ENCODE assay signal across 8 cellular contexts in the genomic region with DNA sequence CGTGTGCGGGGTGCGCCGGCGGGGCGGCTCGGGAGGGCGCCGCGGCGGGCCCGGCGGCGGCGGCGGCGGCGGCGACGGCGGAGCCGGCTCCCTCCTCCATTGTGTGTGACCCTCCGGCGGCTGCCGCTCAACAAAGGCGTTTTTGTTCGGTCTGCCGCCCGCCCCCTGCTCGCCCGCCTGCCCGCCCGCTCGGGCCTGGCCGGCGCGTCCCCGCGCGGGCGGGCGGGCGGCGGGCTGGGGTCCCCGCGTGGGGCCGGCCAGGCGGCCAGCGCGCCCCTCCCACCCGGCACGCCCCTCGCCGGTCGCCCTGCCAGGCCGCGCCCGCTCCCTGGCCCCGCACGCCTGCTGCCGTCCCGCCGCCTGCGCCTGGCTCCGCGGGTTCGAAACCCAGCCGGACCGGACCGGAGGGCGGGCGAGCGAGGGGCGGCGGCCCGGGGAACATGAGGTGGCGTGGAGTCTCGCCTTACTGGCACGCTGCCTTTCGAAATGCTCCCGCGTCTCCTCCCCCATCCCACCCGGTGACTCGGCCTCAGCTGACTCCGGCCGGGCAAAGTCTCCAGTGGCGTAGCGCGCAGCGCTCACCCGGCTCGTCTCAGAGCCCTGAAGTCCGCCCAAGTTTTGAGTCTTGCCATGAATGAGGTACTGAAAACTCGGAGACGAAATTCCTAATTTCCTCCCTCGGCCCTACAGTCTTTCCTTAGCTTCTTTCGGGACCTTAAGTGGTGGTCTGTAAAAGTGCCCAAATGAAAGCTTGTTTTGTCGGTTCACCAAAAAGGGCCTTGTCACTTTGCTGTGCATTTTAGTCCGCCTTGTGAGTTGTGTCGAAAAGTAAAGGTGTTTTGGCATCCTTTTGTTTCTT. TPM values are rescaled to one million over a fixed set of nuclear protein-coding genes. Genes with fewer than 3 reads are reported as not detected.
DNase-seq lines count a peak whose midpoint lies in the region; ATAC-seq and TF ChIP-seq lines count a peak whose summit lies in the region.

No MANE protein-coding gene starts in this region.

- H3K9me3 Mint-ChIP-seq in CD14-positive monocyte: peaks cover 0 to 2% (median 0%) of the 10 kb centered on the region in 7 donors
- H3K9me3 Mint-ChIP-seq in stimulated activated naive CD8-positive, alpha-beta T cell treated with anti-CD3 and anti-CD28 coated beads, Interleukin-15, Interleukin-2, amounts not matched to agents 100 ng/mL and 50 ng/mL, for 24 hours: no peaks in the 10 kb centered on the region

- peaks cover 0 to 9% (median 2%) of the 10 kb centered on the region in 4 donors for H3K4me1 ChIP-seq in Peyer's patch

- H2AFZ ChIP-seq in neural cell (ENCODE audit: low read depth, low read length): peak overlapping the region; percentile 24

- peak overlapping the region; percentile 96 to 100 (median 99) for H3K27ac Mint-ChIP-seq in CD14-positive monocyte
- H3K27ac Mint-ChIP-seq in stimulated activated naive CD8-positive, alpha-beta T cell treated with anti-CD3 and anti-CD28 coated beads, Interleukin-15, Interleukin-2, amounts not matched to agents 100 ng/mL and 50 ng/mL, for 24 hours: peak overlapping the region; percentile 96

- H3K27me3 Mint-ChIP-seq in CD14-positive monocyte (ENCODE audit: low read depth in 3 of 3): peaks cover 1 to 5% (median 4%) of the 10 kb centered on the region in 3 donors
- H3K27me3 Mint-ChIP-seq in stimulated activated naive CD8-positive, alpha-beta T cell treated with anti-CD3 and anti-CD28 coated beads, Interleukin-15, Interleukin-2, amounts not matched to agents 100 ng/mL and 50 ng/mL, for 24 hours: no peaks in the 10 kb centered on the region

- H3K9me3 ChIP-seq in Peyer's patch: no peaks in the 10 kb centered on the region
- H3K9me3 ChIP-seq in neural cell (ENCODE audit: low read length): no peaks in the 10 kb centered on the region

- peak; percentile 96 for DNase-seq in CD14-positive monocyte (ENCODE audit: low spot score)
- DNase-seq in GM19238 (ENCODE audit: insufficient read length, low spot score): peak; percentile 79
- DNase-seq in Peyer's patch: peak; percentile 65 to 94 (median 93)
- peak; percentile 61 for DNase-seq in activated T-helper 9 cell treated with anti-CD3 and anti-CD28 coated beads, Interleukin-2, amount 50 U/mL, for 16 hours (ENCODE audit: low read depth)
- DNase-seq in fibroblast of the aortic adventitia (ENCODE audit: low read depth): peak; percentile 93

- H3F3A ChIP-seq in neural cell (ENCODE audit: insufficient read depth, low read length, poor library complexity, severe bottlenecking): no peaks in the 10 kb centered on the region

- H4K20me1 ChIP-seq in neural cell (ENCODE audit: insufficient read depth): peaks cover 10% of the 10 kb centered on the region

- H3K27ac ChIP-seq in Peyer's patch (peak overlapping the region; percentile 90 to 98 (median 92)), neural cell (ENCODE audit: low read length) (peak overlapping the region; percentile 84)

- no peak for TF ChIP-seq RAD21 in neural cell (conservative IDR thresholded peaks at IDR 0.05)

- H3K27me3 ChIP-seq in Peyer's patch (no peaks in the 10 kb centered on the region), neural cell (ENCODE audit: insufficient read depth, low read depth, low read length) (no peaks in the 10 kb centered on the region)

- H3K36me3 ChIP-seq in Peyer's patch: no peaks in the 10 kb centered on the region
- no peaks in the 10 kb centered on the region for H3K36me3 ChIP-seq in neural cell (ENCODE audit: insufficient read depth, low read length)

- peak; percentile 44 for ATAC-seq in HG03378 (IDR thresholded peaks at IDR 0.05; ENCODE audit: unreplicated experiment)

- H3K4me3 ChIP-seq in Peyer's patch (peak overlapping the region; percentile 54 to 86 (median 77)), fibroblast of the aortic adventitia (ENCODE audit: low read depth, low read length) (peak overlapping the region; percentile 92), neural cell (ENCODE audit: low read length) (peak overlapping the region; percentile 90)

- peaks cover 1 to 9% of the 10 kb centered on the region in 2 donors for H3K36me3 Mint-ChIP-seq in CD14-positive monocyte
- peaks cover 5% of the 10 kb centered on the region for H3K36me3 Mint-ChIP-seq in stimulated activated naive CD8-positive, alpha-beta T cell treated with anti-CD3 and anti-CD28 coated beads, Interleukin-15, Interleukin-2, amounts not matched to agents 100 ng/mL and 50 ng/mL, for 24 hours (ENCODE audit: low read depth)

- intact Hi-C loops in CD14-positive monocyte (cut with micrococcal nuclease): loop anchor here in 1 of 2 donors (10.0 kb wide), 1 partner anchor 395 kb away; a partner anchor contains a TSS

- no peak for TF ChIP-seq EP300 in neural cell (conservative IDR thresholded peaks at IDR 0.05; ENCODE audit: poor library complexity, severe bottlenecking)

- peak overlapping the region; percentile 92 to 94 for H3K4me3 Mint-ChIP-seq in CD14-positive monocyte
- H3K4me3 Mint-ChIP-seq in stimulated activated naive CD8-positive, alpha-beta T cell treated with anti-CD3 and anti-CD28 coated beads, Interleukin-15, Interleukin-2, amounts not matched to agents 100 ng/mL and 50 ng/mL, for 24 hours: peak overlapping the region; percentile 97

- H3K4me2 ChIP-seq in neural cell (ENCODE audit: low read length): peak overlapping the region; percentile 65

- TF ChIP-seq POLR2A in Peyer's patch (IDR thresholded peaks at IDR 0.05): peak; percentile 93 to 96

- peak overlapping the region; percentile 81 for H3K9ac ChIP-seq in neural cell (ENCODE audit: low read length)

- no peaks in the 10 kb centered on the region for H3K9me2 ChIP-seq in neural cell (ENCODE audit: insufficient read depth, low read length)

- H3K79me2 ChIP-seq in neural cell (replicated peaks; ENCODE audit: insufficient read depth, low read length): peaks cover 39% of the 10 kb centered on the region

- H3K4me1 Mint-ChIP-seq in CD14-positive monocyte: peaks cover 48% of the 10 kb centered on the region
- peaks cover 43% of the 10 kb centered on the region for H3K4me1 Mint-ChIP-seq in stimulated activated naive CD8-positive, alpha-beta T cell treated with anti-CD3 and anti-CD28 coated beads, Interleukin-15, Interleukin-2, amounts not matched to agents 100 ng/mL and 50 ng/mL, for 24 hours (ENCODE audit: low read depth)

- TF ChIP-seq CTCF in CD14-positive monocyte (IDR thresholded peaks at IDR 0.05) (no peak), Peyer's patch (IDR thresholded peaks at IDR 0.05) (peak in 1 of 6 experiments; percentile 23), fibroblast of the aortic adventitia (IDR thresholded peaks at IDR 0.05; ENCODE audit: insufficient read depth, low read length) (no peak), neural cell (IDR thresholded peaks at IDR 0.05; ENCODE audit: poor library complexity, severe bottlenecking) (no peak)

TF ChIP-seq in neural cell, 6 proteins besides CTCF, POLR2A, EP300 and RAD21:
- TF ChIP-seq, protein P1, sequence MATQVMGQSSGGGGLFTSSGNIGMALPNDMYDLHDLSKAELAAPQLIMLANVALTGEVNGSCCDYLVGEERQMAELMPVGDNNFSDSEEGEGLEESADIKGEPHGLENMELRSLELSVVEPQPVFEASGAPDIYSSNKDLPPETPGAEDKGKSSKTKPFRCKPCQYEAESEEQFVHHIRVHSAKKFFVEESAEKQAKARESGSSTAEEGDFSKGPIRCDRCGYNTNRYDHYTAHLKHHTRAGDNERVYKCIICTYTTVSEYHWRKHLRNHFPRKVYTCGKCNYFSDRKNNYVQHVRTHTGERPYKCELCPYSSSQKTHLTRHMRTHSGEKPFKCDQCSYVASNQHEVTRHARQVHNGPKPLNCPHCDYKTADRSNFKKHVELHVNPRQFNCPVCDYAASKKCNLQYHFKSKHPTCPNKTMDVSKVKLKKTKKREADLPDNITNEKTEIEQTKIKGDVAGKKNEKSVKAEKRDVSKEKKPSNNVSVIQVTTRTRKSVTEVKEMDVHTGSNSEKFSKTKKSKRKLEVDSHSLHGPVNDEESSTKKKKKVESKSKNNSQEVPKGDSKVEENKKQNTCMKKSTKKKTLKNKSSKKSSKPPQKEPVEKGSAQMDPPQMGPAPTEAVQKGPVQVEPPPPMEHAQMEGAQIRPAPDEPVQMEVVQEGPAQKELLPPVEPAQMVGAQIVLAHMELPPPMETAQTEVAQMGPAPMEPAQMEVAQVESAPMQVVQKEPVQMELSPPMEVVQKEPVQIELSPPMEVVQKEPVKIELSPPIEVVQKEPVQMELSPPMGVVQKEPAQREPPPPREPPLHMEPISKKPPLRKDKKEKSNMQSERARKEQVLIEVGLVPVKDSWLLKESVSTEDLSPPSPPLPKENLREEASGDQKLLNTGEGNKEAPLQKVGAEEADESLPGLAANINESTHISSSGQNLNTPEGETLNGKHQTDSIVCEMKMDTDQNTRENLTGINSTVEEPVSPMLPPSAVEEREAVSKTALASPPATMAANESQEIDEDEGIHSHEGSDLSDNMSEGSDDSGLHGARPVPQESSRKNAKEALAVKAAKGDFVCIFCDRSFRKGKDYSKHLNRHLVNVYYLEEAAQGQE (IDR thresholded peaks at IDR 0.05; ENCODE audit: borderline replicate concordance): no peak
- peak; percentile 79 for TF ChIP-seq MXI1 (conservative IDR thresholded peaks at IDR 0.05; ENCODE audit: poor library complexity, severe bottlenecking)
- peak; percentile 38 for TF ChIP-seq POLR2AphosphoS5 (IDR thresholded peaks at IDR 0.05)

RNA-seq across cellular contexts. Expression of a gene that starts 0.6 kb away (rescaled TPM):
- polyA plus RNA-seq in CD14-positive monocyte (10 to 100 TPM in 1 of 2 donors, 1 to 10 TPM in 1; 8.6 to 10.2 TPM), neural cell (127 and 140 TPM in 2 replicates)
- total RNA-seq in Peyer's patch (100 to 1,000 TPM in 1 of 4 donors, 10 to 100 TPM in 3; 41.3 to 112 (median 72.3) TPM), fibroblast of the aortic adventitia (ENCODE audit: low replicate concordance) (32.3 and 74.9 TPM in 2 replicates)
- 290 and 298 TPM in 2 replicates for polyA minus RNA-seq in neural cell

RNA-seq across cellular contexts. Expression of a gene that starts 48.0 kb away (rescaled TPM):
- polyA plus RNA-seq in CD14-positive monocyte (1 to 10 TPM; 4.7 to 9.3 TPM), neural cell (30.1 and 30.3 TPM in 2 replicates)
- total RNA-seq in Peyer's patch (10 to 100 TPM; 23.9 to 53.6 (median 27.3) TPM), fibroblast of the aortic adventitia (ENCODE audit: low replicate concordance) (21.3 and 55.7 TPM in 2 replicates)
- polyA minus RNA-seq in neural cell: 55.3 and 68.0 TPM in 2 replicates

Comparison
In these comparisons a context has a peak if more than half of its experiments do, and no peak if none do; other contexts are left out.
1. Peak in every context shown above with its lines: DNase-seq, ATAC-seq, H3K4me3 ChIP-seq and H3K27ac ChIP-seq.